Comparison of ENCODE assay signal across 13 cellular contexts in the genomic region with DNA sequence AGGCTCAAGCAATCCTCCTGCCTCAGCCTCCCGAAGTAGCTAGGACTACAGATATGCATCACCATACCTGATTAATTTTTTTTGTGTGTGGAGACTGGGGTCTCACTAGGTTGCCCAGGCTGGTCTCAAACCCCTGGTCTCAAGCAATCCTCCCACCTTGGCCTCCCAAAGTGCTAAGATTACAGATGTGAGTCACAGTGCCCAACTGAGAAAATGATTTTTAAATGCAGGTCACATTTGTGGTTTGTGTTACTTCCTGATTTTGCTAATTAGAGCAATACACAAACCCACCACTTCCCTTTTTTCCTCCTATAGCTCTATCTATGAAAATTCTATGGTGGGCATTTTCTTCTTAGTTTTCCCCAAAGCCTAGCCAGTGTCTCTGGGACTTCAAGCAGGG. TPM values are rescaled to one million over a fixed set of nuclear protein-coding genes. Genes with fewer than 3 reads are reported as not detected.
DNase-seq lines count a peak whose midpoint lies in the region; ATAC-seq, FAIRE-seq and TF ChIP-seq lines count a peak whose summit lies in the region.
"Had no signal": no experiment of that assay in that cellular context is flagged by ENCODE, and none has a peak within 500 bp of the region (broad histone marks: within the 10 kb centered on the region; RNA-seq: fewer than 3 reads in every experiment).

No MANE protein-coding gene starts in this region.

- H3K36me3 Mint-ChIP-seq in memory B cell, result no peaks in the 10 kb centered on the region

- no peak overlapping the region for H3K4me3 Mint-ChIP-seq in memory B cell

- no peak overlapping the region for H3K27ac ChIP-seq in dorsolateral prefrontal cortex
- H3K27ac ChIP-seq: cardiac muscle cell, neutrophil had no signal

- H3K27ac Mint-ChIP-seq in memory B cell, result no peak overlapping the region

- FAIRE-seq in frontal cortex (lab: Jason Lieb, UNC), result no peak

- H3K27me3 ChIP-seq in dorsolateral prefrontal cortex, result peaks cover 0 to 25% (median 0%) of the 10 kb centered on the region in 45 donors
- H3K27me3 ChIP-seq: cardiac muscle cell had no signal

- intact Hi-C loops in dorsolateral prefrontal cortex (cut with DNase I), result no loop called here

- TF ChIP-seq CTCF in dorsolateral prefrontal cortex (IDR thresholded peaks at IDR 0.05 in 54 of 56, conservative IDR thresholded peaks at IDR 0.05 in 2 of 56; ENCODE audit: low read depth in 1 of 56, partially characterized antibody in 56 of 56), result no peak

- ATAC-seq in GM18520 (IDR thresholded peaks at IDR 0.05; ENCODE audit: unreplicated experiment), result peak; percentile 53
- ATAC-seq in GM21786 (IDR thresholded peaks at IDR 0.05; ENCODE audit: unreplicated experiment), result peak; percentile 76
- ATAC-seq in memory B cell (ENCODE audit: low read depth), result peak; percentile 92

- H3K9me3 Mint-ChIP-seq in memory B cell, result no peaks in the 10 kb centered on the region

- no peak overlapping the region for H3K4me3 ChIP-seq in Jurkat, Clone E6-1 (ENCODE audit: low read length)
- H3K4me3 ChIP-seq in dorsolateral prefrontal cortex, result no peak overlapping the region
- H3K4me3 ChIP-seq: cardiac muscle cell had no signal

- DNase-seq in Jurkat, Clone E6-1 (ENCODE audit: low read depth, low spot score), result peak; percentile 32
- peak in 1 of 2 donors; percentile 45 for DNase-seq in memory B cell (ENCODE audit: low spot score in 2 of 2)
- no peak for DNase-seq in cerebellum (ENCODE audit: low spot score)
- DNase-seq in frontal cortex (ENCODE audit: low spot score in 2 of 2), result no peak
- DNase-seq in cerebellar nuclear complex (lab: John Stamatoyannopoulos, UW), result no peak
- DNase-seq in dorsolateral prefrontal cortex, result no peak
- DNase-seq: activated CD4-positive, alpha-beta T cell treated with anti-CD3 and anti-CD28 coated beads, Interleukin-2, amount 50 U/mL, for 48 hours; DMS79; NCI-H524 treated with DMSO at 0.1 percent for 48 hours had no signal

- peaks cover 39% of the 10 kb centered on the region for H3K27me3 Mint-ChIP-seq in memory B cell

- peaks cover 13% of the 10 kb centered on the region for H3K4me1 Mint-ChIP-seq in memory B cell

RNA-seq across cellular contexts. Expression of a gene that starts 45.5 kb away (rescaled TPM):
- 27.2 TPM for polyA plus RNA-seq in Jurkat, Clone E6-1 (2012; ENCODE audit: insufficient read depth, insufficient read length)
- 44.4 TPM for total RNA-seq in cerebellum
- total RNA-seq in frontal cortex, result 36.3 TPM
- total RNA-seq in dorsolateral prefrontal cortex, result 10 to 100 TPM; 16.7 to 37.0 (median 26.8) TPM
